ENCODE assay signal across 1 cellular context in the genomic region with DNA sequence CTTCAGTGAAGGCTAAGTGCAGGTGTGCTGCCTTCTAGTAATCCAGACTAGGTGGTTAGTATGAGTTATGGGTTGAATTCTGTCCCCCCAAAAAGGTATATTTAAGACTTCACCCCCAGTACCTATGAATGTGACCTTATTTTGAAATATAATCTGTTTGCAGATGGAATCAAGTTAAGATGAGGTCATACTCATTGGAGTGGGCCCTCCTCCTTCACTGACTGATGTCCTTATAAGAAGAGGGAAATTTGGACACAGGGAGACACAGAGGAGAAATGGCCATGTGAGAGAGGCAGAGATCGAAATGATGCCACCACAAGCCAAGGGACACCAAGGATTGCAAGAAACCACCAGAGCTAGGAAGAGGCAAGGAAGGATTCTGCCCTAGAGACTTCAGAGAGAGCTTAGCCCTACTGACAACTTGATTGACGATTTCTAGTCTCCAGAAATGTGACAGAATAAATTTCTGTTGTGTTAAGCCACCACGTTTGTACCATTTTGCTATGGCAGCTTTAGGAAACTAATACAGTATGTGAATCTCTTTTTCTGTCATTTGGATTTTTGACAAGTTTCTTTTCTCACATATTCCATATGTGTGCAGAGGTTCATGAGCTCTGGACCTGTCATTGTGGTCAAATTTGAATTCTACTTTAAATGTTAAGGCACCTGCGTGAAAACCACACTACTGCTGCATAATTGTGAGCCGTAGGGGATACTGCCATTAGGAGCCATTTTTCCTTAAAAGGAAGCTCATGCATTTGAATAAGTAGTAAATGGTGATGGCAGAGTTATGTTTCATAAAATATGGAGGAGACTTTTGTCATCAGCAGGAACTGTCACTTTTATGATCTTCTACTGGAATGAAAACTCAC.
TF ChIP-seq lines count a peak whose summit lies in the region.

No MANE protein-coding gene starts in this region.

TF ChIP-seq in HepG2, 621 proteins besides CTCF, POLR2A, EP300 and RAD21 (continued from another document):
- no peak for TF ChIP-seq MTERF4 (CRISPR knock-in tag; IDR thresholded peaks at IDR 0.05)
- TF ChIP-seq, protein P1, sequence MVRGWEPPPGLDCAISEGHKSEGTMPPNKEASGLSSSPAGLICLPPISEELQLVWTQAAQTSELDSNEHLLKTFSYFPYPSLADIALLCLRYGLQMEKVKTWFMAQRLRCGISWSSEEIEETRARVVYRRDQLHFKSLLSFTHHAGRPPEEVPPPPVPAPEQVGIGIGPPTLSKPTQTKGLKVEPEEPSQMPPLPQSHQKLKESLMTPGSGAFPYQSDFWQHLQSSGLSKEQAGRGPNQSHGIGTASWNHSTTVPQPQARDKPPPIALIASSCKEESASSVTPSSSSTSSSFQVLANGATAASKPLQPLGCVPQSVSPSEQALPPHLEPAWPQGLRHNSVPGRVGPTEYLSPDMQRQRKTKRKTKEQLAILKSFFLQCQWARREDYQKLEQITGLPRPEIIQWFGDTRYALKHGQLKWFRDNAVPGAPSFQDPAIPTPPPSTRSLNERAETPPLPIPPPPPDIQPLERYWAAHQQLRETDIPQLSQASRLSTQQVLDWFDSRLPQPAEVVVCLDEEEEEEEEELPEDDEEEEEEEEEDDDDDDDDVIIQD (CRISPR knock-in tag; IDR thresholded peaks at IDR 0.05; ENCODE audit: low read depth): no peak
- no peak for TF ChIP-seq ZNF232 (CRISPR knock-in tag; IDR thresholded peaks at IDR 0.05; ENCODE audit: borderline replicate concordance)
- no peak for TF ChIP-seq ATRX (CRISPR knock-in tag; IDR thresholded peaks at IDR 0.05; ENCODE audit: borderline replicate concordance)
- TF ChIP-seq CEBPB (IDR thresholded peaks at IDR 0.05; ENCODE audit: borderline replicate concordance, low read depth, low read length): no peak
- no peak for TF ChIP-seq ZNF768 (CRISPR knock-in tag; IDR thresholded peaks at IDR 0.05)
